In genomic region chr2:10454505-10454904, GRCh38 we compare ENCODE assay signal across 14 cellular contexts. TPM values are rescaled to one million over a fixed set of nuclear protein-coding genes. Genes with fewer than 3 reads are reported as not detected.
DNase-seq lines count a peak whose midpoint lies in the region; ATAC-seq and TF ChIP-seq lines count a peak whose summit lies in the region.
"Had no signal": no experiment of that assay in that cellular context is flagged by ENCODE, and none has a peak within 500 bp of the region (broad histone marks: within the 10 kb centered on the region; RNA-seq: fewer than 3 reads in every experiment).

No MANE protein-coding gene starts in this region.

- H3K4me3 ChIP-seq in H7 (ENCODE audit: insufficient read depth, low read depth, low read length) (no peak overlapping the region), heart right ventricle (no peak overlapping the region), gastrocnemius medialis (no peak overlapping the region), transverse colon (no peak overlapping the region), ovary (no peak overlapping the region)
- H3K4me3 ChIP-seq: colonic mucosa, skin epidermis had no signal

- 70 to 74% methylated on average over 7 of the region's 7 CpGs for WGBS in heart right ventricle, 2 donors
- 95% methylated on average over 7 of the region's 7 CpGs; no CpG with 5 or more reads in 1 of the 2 donors for WGBS in transverse colon (ENCODE audit: low coverage in 1 of 2), 2 donors
- 82 to 87% (median 84%) methylated on average over 7 of the region's 7 CpGs for WGBS in ovary, 3 donors

- TF ChIP-seq POLR2A in gastrocnemius medialis (IDR thresholded peaks at IDR 0.05) (no peak), transverse colon (IDR thresholded peaks at IDR 0.05) (no peak), ovary (IDR thresholded peaks at IDR 0.05) (no peak)

- TF ChIP-seq CTCF in heart right ventricle (IDR thresholded peaks at IDR 0.05) (no peak), gastrocnemius medialis (IDR thresholded peaks at IDR 0.05 in 4 of 5, conservative IDR thresholded peaks at IDR 0.05 in 1 of 5) (no peak), transverse colon (IDR thresholded peaks at IDR 0.05) (no peak), ovary (IDR thresholded peaks at IDR 0.05) (no peak)

- no peak for TF ChIP-seq EP300 in transverse colon (IDR thresholded peaks at IDR 0.05; ENCODE audit: low read depth)
- TF ChIP-seq EP300 in ovary (IDR thresholded peaks at IDR 0.05): no peak

- H3K9me3 ChIP-seq in heart right ventricle (no peaks in the 10 kb centered on the region), gastrocnemius medialis (no peaks in the 10 kb centered on the region), transverse colon (no peaks in the 10 kb centered on the region), ovary (no peaks in the 10 kb centered on the region)
- H3K9me3 ChIP-seq: colonic mucosa had no signal

- ATAC-seq in SK-N-SH treated with all-trans-retinoic acid at 6 μM for 48 hours (peak; percentile 32; the same call in 2 of the 3 replicates), heart right ventricle (peak; percentile 21 to 88 (median 66)), gastrocnemius medialis (peak; percentile 84 to 87)
- ATAC-seq: activated CD4-positive, alpha-beta T cell treated with anti-CD3 and anti-CD28 coated beads for 36 hours had no signal

- H3K36me3 ChIP-seq in H7 (replicated peaks; ENCODE audit: control insufficient read depth, insufficient read depth, low read length): no peaks in the 10 kb centered on the region
- no peaks in the 10 kb centered on the region for H3K36me3 ChIP-seq in heart right ventricle
- H3K36me3 ChIP-seq in gastrocnemius medialis: no peaks in the 10 kb centered on the region
- no peaks in the 10 kb centered on the region for H3K36me3 ChIP-seq in transverse colon
- H3K36me3 ChIP-seq in ovary: no peaks in the 10 kb centered on the region
- H3K36me3 ChIP-seq: colonic mucosa had no signal

- H3K27ac ChIP-seq in heart right ventricle (peak overlapping the region in 7 of 10 donors; percentile 8 to 64 (median 44)), gastrocnemius medialis (peak overlapping the region; percentile 33 to 85 (median 54)), transverse colon (peak overlapping the region in 1 of 4 donors; percentile 8), ovary (no peak overlapping the region)
- H3K27ac ChIP-seq: colonic mucosa had no signal

- in situ Hi-C loops in gastrocnemius medialis (cut with MboI; ENCODE audit: low sequenced_read_pairs in 4 of 4) (loop anchor here in 1 of 4 donors (25.0 kb wide), 1 partner anchor 208 kb away; no protein-coding TSS in a partner anchor), transverse colon (cut with MboI; ENCODE audit: low pct_ligation_motif_present in 1 of 4, low pct_unique_long_range_greater_than_20kb in 1 of 4, low sequenced_read_pairs in 3 of 4) (loop anchor here in 1 of 4 donors (25.0 kb wide), 1 partner anchor 183 kb away; no protein-coding TSS in a partner anchor)

- DNase-seq in H7 (peak; percentile 41), heart right ventricle (peak; percentile 31 to 51), gastrocnemius medialis (peak; percentile 46 to 71), transverse colon (no peak), NCI-H1105 treated with DMSO at 0.1 percent for 48 hours (lab: John Stamatoyannopoulos, UW) (no peak), ovary (no peak), RPMI8226 (no peak)
- DNase-seq: activated CD4-positive, alpha-beta T cell treated with anti-CD3 and anti-CD28 coated beads for 36 hours; activated T-cell treated with anti-CD3 and anti-CD28 coated beads for 4 hours; colonic mucosa; NCI-H187 treated with DMSO at 0.1 percent for 48 hours; SIG-M5 had no signal

- H3K27me3 ChIP-seq in H7 (ENCODE audit: control insufficient read depth, insufficient read depth, low read length) (no peaks in the 10 kb centered on the region), heart right ventricle (no peaks in the 10 kb centered on the region), gastrocnemius medialis (no peaks in the 10 kb centered on the region), transverse colon (no peaks in the 10 kb centered on the region), ovary (no peaks in the 10 kb centered on the region)
- H3K27me3 ChIP-seq: colonic mucosa had no signal

- intact Hi-C loops in heart right ventricle (cut with DNase I): loop anchor here in 1 of 10 donors (5.0 kb wide), 1 partner anchor 193 kb away; no protein-coding TSS in a partner anchor
- intact Hi-C loops in gastrocnemius medialis (cut with DNase I; ENCODE audit: low total_unique reads): no loop called here
- intact Hi-C loops in transverse colon (cut with DNase I; ENCODE audit: low total_unique reads): no loop called here
- intact Hi-C loops in ovary (cut with DNase I): no loop called here

- H3K4me1 ChIP-seq in heart right ventricle (peaks cover 3 to 39% (median 17%) of the 10 kb centered on the region in 9 donors), gastrocnemius medialis (peaks cover 19 to 35% of the 10 kb centered on the region in 2 donors), transverse colon (peaks cover 0 to 30% (median 23%) of the 10 kb centered on the region in 4 donors), ovary (ENCODE audit: insufficient read depth) (no peaks in the 10 kb centered on the region)

TF ChIP-seq in SK-N-SH treated with all-trans-retinoic acid at 6 μM for 48 hours, 23 proteins besides CTCF, POLR2A, EP300 and RAD21:
- TF ChIP-seq GLIS3 (CRISPR knock-in tag; IDR thresholded peaks at IDR 0.05) (no peak), TCF4 (CRISPR knock-in tag; IDR thresholded peaks at IDR 0.05; ENCODE audit: borderline replicate concordance) (no peak), ISL1 (CRISPR knock-in tag; IDR thresholded peaks at IDR 0.05) (no peak), ARNTL (CRISPR knock-in tag; IDR thresholded peaks at IDR 0.05; ENCODE audit: borderline replicate concordance, low read depth) (no peak), ZFP30 (CRISPR knock-in tag; IDR thresholded peaks at IDR 0.05) (no peak), RARB (CRISPR knock-in tag; IDR thresholded peaks at IDR 0.05) (no peak), ZNF70 (CRISPR knock-in tag; IDR thresholded peaks at IDR 0.05) (no peak), CSDC2 (CRISPR knock-in tag; IDR thresholded peaks at IDR 0.05) (no peak), ZNF8 (CRISPR knock-in tag; IDR thresholded peaks at IDR 0.05) (no peak), SNAI2 (CRISPR knock-in tag; IDR thresholded peaks at IDR 0.05) (no peak), TOX (CRISPR knock-in tag; IDR thresholded peaks at IDR 0.05; ENCODE audit: borderline replicate concordance) (no peak)
TF ChIP-seq in SK-N-SH treated with all-trans-retinoic acid at 6 μM for 48 hours: peak in this region for 0.

RNA-seq across cellular contexts. Expression of gene ODC1, which starts 6.4 kb away (rescaled TPM):
- 95.6 and 175 TPM in 2 replicates for total RNA-seq in H7 (2014; rRNA removed; shearing (Covaris generic))
- 10 to 100 TPM; 25.4 to 92.8 (median 56.0) TPM for total RNA-seq in heart right ventricle
- 10 to 100 TPM in 1 of 2 donors, 1 to 10 TPM in 1; 4.1 to 81.9 TPM for polyA plus RNA-seq in heart right ventricle
- 100 to 1,000 TPM; 134 to 339 (median 255) TPM for total RNA-seq in gastrocnemius medialis
- 10 to 100 TPM; 36.2 to 75.2 (median 43.2) TPM for total RNA-seq in transverse colon
- total RNA-seq in ovary: 100 to 1,000 TPM in 1 of 7 donors, 10 to 100 TPM in 6; 43.2 to 160 (median 55.7) TPM
- 100 to 1,000 TPM in 1 of 2 donors, 10 to 100 TPM in 1; 29.1 to 101 TPM for polyA plus RNA-seq in ovary

Comparison
In these comparisons a context has a peak if more than half of its experiments do, and no peak if none do; other contexts are left out.
1. DNase-seq: peak in H7 (single experiment), heart right ventricle (2 of 2) and gastrocnemius medialis (2 of 2); none in transverse colon (single experiment), NCI-H1105 treated with DMSO at 0.1 percent for 48 hours (single experiment), ovary (0 of 5) and RPMI8226 (single experiment).
2. ATAC-seq: peak in every context shown above with its lines; median percentile 86 in gastrocnemius medialis; 66 in heart right ventricle; 32 in SK-N-SH treated with all-trans-retinoic acid at 6 μM for 48 hours.
3. H3K27ac ChIP-seq: peak in heart right ventricle (7 of 10) and gastrocnemius medialis (4 of 4); none in ovary (0 of 2).